ENCODE assay signal across 8 cellular contexts in the genomic region with DNA sequence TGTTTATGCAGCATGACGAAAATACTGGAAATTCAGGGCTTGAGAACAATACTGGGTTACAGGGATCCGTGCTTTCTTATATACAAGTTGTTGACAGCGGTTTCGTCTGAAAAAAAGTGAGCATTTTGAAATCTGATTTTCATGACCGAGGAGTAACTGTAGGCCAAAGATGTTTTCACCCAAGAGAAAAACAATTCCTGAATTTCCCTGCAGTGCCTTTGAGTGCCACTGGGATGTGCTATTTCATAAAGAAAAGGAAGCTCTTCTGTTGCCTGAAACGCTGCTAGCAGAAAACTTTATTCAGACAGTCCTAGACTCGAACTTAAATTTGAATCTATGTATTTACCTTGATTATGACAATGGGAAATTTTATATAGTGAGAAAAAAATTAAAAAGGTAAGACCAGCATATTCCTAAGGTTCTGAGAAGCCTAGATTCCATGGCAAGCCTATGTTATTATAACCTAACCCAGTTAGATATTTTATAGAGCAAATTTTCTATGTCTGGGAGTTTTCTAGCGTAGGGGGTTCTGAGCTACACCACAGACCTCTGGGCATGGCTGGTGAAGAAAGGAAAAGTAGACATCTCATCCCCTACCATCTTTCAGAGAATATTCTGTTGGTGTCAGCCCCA. TPM values are rescaled to one million over a fixed set of nuclear protein-coding genes. Genes with fewer than 3 reads are reported as not detected.
DNase-seq lines count a peak whose midpoint lies in the region; ATAC-seq and TF ChIP-seq lines count a peak whose summit lies in the region.

No MANE protein-coding gene starts in this region.

- DNase-seq in Caco-2 (peak in 1 of 2 experiments; percentile 47), RPMI8226 (peak; percentile 69), T47D (ENCODE audit: low read depth in 1 of 2, low spot score in 1 of 2) (peak; percentile 44 to 72), inferior parietal cortex (ENCODE audit: extremely low spot score) (peak; percentile 94), NK-92 (lab: John Stamatoyannopoulos, UW; ENCODE audit: unreplicated experiment) (no peak)
- peak; percentile 11 for DNase-seq in stimulated activated CD4-positive, alpha-beta T cell treated with anti-CD3 and anti-CD28 coated beads, Interleukin-1b, Interleukin-23, amount 100 ng/mL, for 48 hours

- peaks cover 2% of the 10 kb centered on the region for H3K27me3 Mint-ChIP-seq in Caco-2 (ENCODE audit: insufficient read depth, unreplicated experiment)

- peak overlapping the region; percentile 14; the same call in 1 of the 2 replicates for H3K27ac ChIP-seq in KMS-11

- no TSS peak for BruUV-seq in Caco-2 (replicated peaks; lab: Mats Ljungman, UMichigan)

- CTCF ChIA-PET in Caco-2 (lab: Charles Lee), result interaction anchor here (0.6 to 1.3 kb wide), 7 partner anchors 8 to 359 kb away, joined by 3 to 19 read pairs (median 5); no protein-coding TSS in a partner anchor

- H3K4me2 ChIP-seq in KMS-11, result peak overlapping the region; percentile 53; the same call in 1 of the 2 replicates

- H3K4me1 ChIP-seq in Caco-2, result no peaks in the 10 kb centered on the region
- H3K4me1 ChIP-seq in KMS-11 (ENCODE audit: low read depth, poor library complexity, severe bottlenecking), result peaks cover 17% of the 10 kb centered on the region

- intact Hi-C loops in Caco-2 (cut with micrococcal nuclease; ENCODE audit: unreplicated experiment), result loop anchor here (1.0 to 2.0 kb wide), 6 partner anchors 139 to 1050 kb away; no protein-coding TSS in a partner anchor

- no peaks in the 10 kb centered on the region for H3K36me3 Mint-ChIP-seq in Caco-2 (ENCODE audit: insufficient read depth, unreplicated experiment)

- ATAC-seq in GM19035 (IDR thresholded peaks at IDR 0.05; ENCODE audit: unreplicated experiment), result peak; percentile 55

- H3K27me3 ChIP-seq in Caco-2 (replicated peaks; ENCODE audit: control insufficient read depth, insufficient read depth, low read length) (no peaks in the 10 kb centered on the region), KMS-11 (ENCODE audit: insufficient read depth, low read depth) (no peaks in the 10 kb centered on the region)

- no peak overlapping the region for H3K27ac Mint-ChIP-seq in Caco-2 (ENCODE audit: unreplicated experiment)

- in situ Hi-C loops in T47D (cut with HindIII; ENCODE audit: low pct_unique_long_range_greater_than_20kb, low sequenced_read_pairs), result no loop called here

- H3K9me3 ChIP-seq in Caco-2, result no peaks in the 10 kb centered on the region

- H2AFZ ChIP-seq in KMS-11 (ENCODE audit: low read depth), result peak overlapping the region; percentile 82

- peaks cover 8% of the 10 kb centered on the region for H3K4me1 Mint-ChIP-seq in Caco-2 (ENCODE audit: low read depth, unreplicated experiment)

- POLR2A ChIA-PET in Caco-2 (lab: Charles Lee), result no interaction called here

- no peaks in the 10 kb centered on the region for H4K20me1 ChIP-seq in KMS-11 (ENCODE audit: insufficient read depth)

- H3K9ac ChIP-seq in KMS-11, result peak overlapping the region; percentile 23; the same call in 1 of the 2 replicates

- no peaks in the 10 kb centered on the region for H3K79me2 ChIP-seq in KMS-11 (ENCODE audit: insufficient read depth, low read depth)

- H3K36me3 ChIP-seq in Caco-2 (ENCODE audit: control insufficient read depth, insufficient read depth, low read length) (no peaks in the 10 kb centered on the region), KMS-11 (ENCODE audit: insufficient read depth) (no peaks in the 10 kb centered on the region)

- no peak overlapping the region for H3K4me3 Mint-ChIP-seq in Caco-2 (ENCODE audit: unreplicated experiment)

- H3K4me3 ChIP-seq in Caco-2 (ENCODE audit: low read depth, low read length) (no peak overlapping the region), KMS-11 (IDR thresholded peaks at IDR 0.05; ENCODE audit: insufficient read depth, low read depth, low read length) (no peak overlapping the region)

- TF ChIP-seq CTCF in Caco-2 (IDR thresholded peaks at IDR 0.05; ENCODE audit: insufficient read depth in 1 of 2, low read depth in 1 of 2, low read length in 1 of 2, severe bottlenecking in 1 of 2, unreplicated experiment in 1 of 2), result peak; percentile 66 to 82
- TF ChIP-seq CTCF in KMS-11 (conservative IDR thresholded peaks at IDR 0.05; ENCODE audit: low read depth, low read length), result peak; percentile 96

- peaks cover 6% of the 10 kb centered on the region for H3K9me3 Mint-ChIP-seq in Caco-2 (ENCODE audit: unreplicated experiment)

RNA-seq across cellular contexts. Expression of gene KCNAB1, which starts 30.2 kb away (rescaled TPM):
- 0.14 and 0.44 TPM in 2 replicates for total RNA-seq in Caco-2 (2022)
